Comparison of ENCODE assay signal across 8 cellular contexts in the genomic region with DNA sequence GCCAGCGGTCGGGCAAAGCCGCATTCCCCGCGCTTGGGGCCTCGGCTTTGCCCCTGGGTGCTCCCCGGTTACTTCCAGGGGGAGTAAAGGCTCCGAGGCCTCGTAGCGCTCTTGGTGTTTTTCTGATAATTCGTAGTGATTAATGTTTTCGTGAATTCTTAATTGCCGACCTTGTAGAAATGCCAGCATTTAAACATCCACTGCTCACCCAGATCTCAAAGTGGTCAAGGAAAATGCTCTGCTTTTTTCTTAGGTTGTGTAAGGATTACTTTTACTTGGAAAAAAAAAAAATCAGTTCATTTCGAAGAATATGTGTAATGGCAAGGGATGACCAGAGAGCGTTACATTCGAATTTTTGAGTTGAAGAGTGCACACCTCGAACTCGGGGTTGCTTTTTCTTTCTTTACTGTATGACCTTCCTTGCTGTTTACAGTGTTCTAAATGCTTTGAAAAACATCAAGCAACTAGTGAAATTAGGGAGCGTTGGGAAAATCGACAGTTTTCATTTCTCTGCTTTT. TPM values are rescaled to one million over a fixed set of nuclear protein-coding genes. Genes with fewer than 3 reads are reported as not detected.
DNase-seq lines count a peak whose midpoint lies in the region; ATAC-seq and TF ChIP-seq lines count a peak whose summit lies in the region.

No MANE protein-coding gene starts in this region.

- H3K27me3 ChIP-seq in Panc1 (ENCODE audit: control insufficient read depth, insufficient read depth, low read length) (no peaks in the 10 kb centered on the region), endodermal cell (ENCODE audit: control insufficient read depth, insufficient read depth, low read length, poor library complexity, severe bottlenecking) (no peaks in the 10 kb centered on the region)

- WGBS in endodermal cell (ENCODE audit: insufficient coverage in 1 of 2, insufficient read length in 1 of 2), 2 experiments = 32 to 80% methylated on average over 7 to 20 of the region's 20 CpGs

- H3K9me3 ChIP-seq in Panc1 (ENCODE audit: control insufficient read depth, insufficient read depth, low read depth, low read length) = no peaks in the 10 kb centered on the region
- H3K9me3 ChIP-seq in endodermal cell (ENCODE audit: control insufficient read depth, low read length) = no peaks in the 10 kb centered on the region

- H3K4me1 Mint-ChIP-seq in endodermal cell = peaks cover 28% of the 10 kb centered on the region
- H3K4me1 Mint-ChIP-seq in neural crest cell = peaks cover 30% of the 10 kb centered on the region

- H3K27ac Mint-ChIP-seq in endodermal cell (peak overlapping the region; percentile 90), neural crest cell (ENCODE audit: unreplicated experiment) (no peak overlapping the region)

- H3K36me3 ChIP-seq in Panc1 (ENCODE audit: control insufficient read depth, insufficient read depth, low read length) = peaks cover 9% of the 10 kb centered on the region
- peaks cover 18% of the 10 kb centered on the region for H3K36me3 ChIP-seq in endodermal cell (ENCODE audit: control insufficient read depth, insufficient read depth, low read length)

- ATAC-seq in Panc1 = no peak

- intact Hi-C loops in Panc1 (cut with micrococcal nuclease; ENCODE audit: unreplicated experiment) = no loop called here

- peak overlapping the region; percentile 81 for H3K27ac ChIP-seq in Panc1 (ENCODE audit: low read length)
- no peak overlapping the region for H3K27ac ChIP-seq in endodermal cell (ENCODE audit: low read depth, low read length)

- BruUV-seq in Panc1 (replicated peaks; lab: Mats Ljungman, UMichigan) = no TSS peak

- DNase-seq in NCI-H1092 (lab: John Stamatoyannopoulos, UW) (peak; percentile 5), NCI-H1092 treated with DMSO at 0.1 percent for 48 hours (lab: John Stamatoyannopoulos, UW) (no peak), Panc1 (ENCODE audit: low read depth, low spot score) (no peak), endodermal cell (no peak), neural crest cell (ENCODE audit: low read depth, low spot score) (no peak), NCI-H226 (no peak), GM13977 (ENCODE audit: low spot score) (no peak)
- DNase-seq in stimulated activated CD4-positive, alpha-beta T cell treated with anti-CD3 and anti-CD28 coated beads, Interleukin-4, amount 100 ng/mL, for 1 hour = no peak

- H3K4me1 ChIP-seq in Panc1 (ENCODE audit: control insufficient read depth, insufficient read depth, low read length) (peaks cover 22% of the 10 kb centered on the region), endodermal cell (ENCODE audit: control insufficient read depth, insufficient read depth, low read length) (peaks cover 2% of the 10 kb centered on the region)

- POLR2A ChIA-PET in Panc1 (lab: Charles Lee) = no interaction called here

- H3K4me3 ChIP-seq in Panc1 (ENCODE audit: low read depth in 2 of 2, low read length in 2 of 2) (peak overlapping the region; percentile 65 to 89), endodermal cell (ENCODE audit: low read length) (peak overlapping the region; percentile 97)

- H3K36me3 Mint-ChIP-seq in endodermal cell (ENCODE audit: low read depth) = peaks cover 17% of the 10 kb centered on the region
- H3K36me3 Mint-ChIP-seq in neural crest cell (ENCODE audit: low read depth) = no peaks in the 10 kb centered on the region

- peak overlapping the region; percentile 67 for H3K9ac ChIP-seq in endodermal cell (ENCODE audit: extremely low read depth, low read length, poor library complexity, severe bottlenecking)

- H3K9me3 Mint-ChIP-seq in endodermal cell = no peaks in the 10 kb centered on the region
- H3K9me3 Mint-ChIP-seq in neural crest cell = no peaks in the 10 kb centered on the region

- no peak for TF ChIP-seq CTCF in Panc1 (IDR thresholded peaks at IDR 0.05)
- TF ChIP-seq CTCF in endodermal cell (conservative IDR thresholded peaks at IDR 0.05) = peak; percentile 21
- TF ChIP-seq CTCF in neural crest cell (conservative IDR thresholded peaks at IDR 0.05) = peak; percentile 40
- TF ChIP-seq CTCF in GM13977 (IDR thresholded peaks at IDR 0.05; ENCODE audit: extremely low read depth, insufficient read depth, missing control alignments) = no peak

- in situ Hi-C loops in Panc1 (cut with HindIII; ENCODE audit: low pct_unique_long_range_greater_than_20kb, low sequenced_read_pairs) = no loop called here
- in situ Hi-C loops in GM13977 (cut with MboI; ENCODE audit: low pct_unique_long_range_greater_than_20kb, low sequenced_read_pairs, unreplicated experiment) = no loop called here

- CTCF ChIA-PET in Panc1 (lab: Charles Lee) = no interaction called here

- H3K27me3 Mint-ChIP-seq in endodermal cell (ENCODE audit: insufficient read depth) (peaks cover 7% of the 10 kb centered on the region), neural crest cell (ENCODE audit: low read depth) (peaks cover 16% of the 10 kb centered on the region)

- H3K4me3 Mint-ChIP-seq in endodermal cell (peak overlapping the region; percentile 88), neural crest cell (peak overlapping the region; percentile 97)

RNA-seq across cellular contexts. Expression of gene TUT7, which starts 0.7 kb away (rescaled TPM):
- total RNA-seq in Panc1 (2021; ENCODE audit: unreplicated experiment) (12.5 TPM), endodermal cell (10 to 100 TPM; 25.8 to 38.3 TPM), neural crest cell (16.9 and 17.9 TPM in 2 replicates)
- polyA plus RNA-seq in Panc1 (2012; ENCODE audit: insufficient read length) = 5.4 TPM
- 14.5 TPM for polyA plus RNA-seq in endodermal cell (2013, experiment 1 of 2)
- polyA plus RNA-seq in endodermal cell (2013, experiment 2 of 2) = 19.5 TPM

Comparison
In these comparisons a context has a peak if more than half of its experiments do, and no peak if none do; other contexts are left out.
1. CTCF ChIP-seq: peak in endodermal cell (single experiment) and neural crest cell (single experiment); none in Panc1 (single experiment) and GM13977 (single experiment).